31 cellular contexts compared by ENCODE assay signal in genomic region chr16:68900009-68900408, GRCh38.
"Had no signal": no experiment of that assay in that cellular context is flagged by ENCODE, and none has a peak within 500 bp of the region (broad histone marks: within the 10 kb centered on the region; RNA-seq: fewer than 3 reads in every experiment).

No MANE protein-coding gene starts in this region.

- H3K4me2 ChIP-seq: hepatocyte had no signal

- H3K79me2 ChIP-seq: hepatocyte had no signal

- H3K27ac Mint-ChIP-seq: activated CD4-positive, alpha-beta T cell treated with anti-CD3 and anti-CD28 coated beads for 36 hours; activated CD8-positive, alpha-beta memory T cell treated with anti-CD3 and anti-CD28 coated beads, Interleukin-2, amount 10 ng/mL, durations not matched to agents 7 days and 5 days; activated CD8-positive, alpha-beta T cell treated with anti-CD3 and anti-CD28 coated beads, Interleukin-2, amount 10 ng/mL, durations not matched to agents 7 days and 5 days; activated naive CD8-positive, alpha-beta T cell treated with anti-CD3 and anti-CD28 coated beads, Interleukin-2, amount 10 ng/mL, durations not matched to agents 7 days and 5 days; effector memory CD8-positive, alpha-beta T cell; natural killer cell treated with Interleukin-12 subunit alpha and Interleukin-12 subunit beta and Interleukin-15 and Interleukin-18, amount 100 ng/mL, for 72 hours; stimulated activated memory B cell treated with anti-CD40 and anti-IgM and Interleukin-4, amounts not matched to agents 10 μg/mL and 1 μg/mL and 100 μg/mL, for 72 hours had no signal

- H2AFZ ChIP-seq: hepatocyte had no signal

- H3K27me3 ChIP-seq: ascending aorta, cardiac muscle cell, gastrocnemius medialis, hepatocyte, upper lobe of left lung, vagina had no signal

- H3K9me3 Mint-ChIP-seq: activated naive CD8-positive, alpha-beta T cell treated with anti-CD3 and anti-CD28 coated beads, Interleukin-2, amount 10 ng/mL, durations not matched to agents 7 days and 5 days; brain; effector memory CD8-positive, alpha-beta T cell; natural killer cell treated with Interleukin-12 subunit alpha and Interleukin-12 subunit beta and Interleukin-15 and Interleukin-18, amount 100 ng/mL, for 72 hours; stimulated activated memory B cell treated with anti-CD40 and anti-IgM and Interleukin-4, amounts not matched to agents 10 μg/mL and 1 μg/mL and 100 μg/mL, for 72 hours; stimulated activated naive CD8-positive, alpha-beta T cell treated with anti-CD3 and anti-CD28 coated beads, Interleukin-15, amount 100 ng/mL, for 72 hours had no signal

- H3K36me3 Mint-ChIP-seq: brain; natural killer cell treated with Interleukin-12 subunit alpha and Interleukin-12 subunit beta and Interleukin-15 and Interleukin-18, amount 100 ng/mL, for 72 hours had no signal

- H3K4me3 ChIP-seq: ascending aorta, cardiac muscle cell, coronary artery, gastrocnemius medialis, hepatocyte, lower lobe of right lung, skin epidermis, upper lobe of left lung, vagina had no signal

- H3K4me1 ChIP-seq: ascending aorta, vagina had no signal

- ATAC-seq: activated CD4-positive, alpha-beta T cell treated with anti-CD3 and anti-CD28 coated beads for 36 hours; activated CD8-positive, alpha-beta memory T cell treated with anti-CD3 and anti-CD28 coated beads, Interleukin-2, amount 10 ng/mL, durations not matched to agents 7 days and 5 days; activated CD8-positive, alpha-beta T cell treated with anti-CD3 and anti-CD28 coated beads, Interleukin-2, amount 10 ng/mL, durations not matched to agents 7 days and 5 days; effector memory CD8-positive, alpha-beta T cell; gastrocnemius medialis; left colon; lower lobe of right lung; natural killer cell treated with Interleukin-12 subunit alpha and Interleukin-12 subunit beta and Interleukin-15 and Interleukin-18, amount 100 ng/mL, for 72 hours; right cardiac atrium; stimulated activated memory B cell treated with anti-CD40 and anti-IgM and Interleukin-4, amounts not matched to agents 10 μg/mL and 1 μg/mL and 100 μg/mL, for 72 hours; stimulated activated naive CD8-positive, alpha-beta T cell treated with anti-CD3 and anti-CD28 coated beads, Interleukin-15, amount 100 ng/mL, for 72 hours had no signal

- H3K27me3 Mint-ChIP-seq: activated CD4-positive, alpha-beta T cell treated with anti-CD3 and anti-CD28 coated beads for 36 hours; activated CD8-positive, alpha-beta memory T cell treated with anti-CD3 and anti-CD28 coated beads, Interleukin-2, amount 10 ng/mL, durations not matched to agents 7 days and 5 days; activated naive CD8-positive, alpha-beta T cell treated with anti-CD3 and anti-CD28 coated beads, Interleukin-2, amount 10 ng/mL, durations not matched to agents 7 days and 5 days; brain; effector memory CD8-positive, alpha-beta T cell; natural killer cell treated with Interleukin-12 subunit alpha and Interleukin-12 subunit beta and Interleukin-15 and Interleukin-18, amount 100 ng/mL, for 72 hours; stimulated activated memory B cell treated with anti-CD40 and anti-IgM and Interleukin-4, amounts not matched to agents 10 μg/mL and 1 μg/mL and 100 μg/mL, for 72 hours; stimulated activated naive CD8-positive, alpha-beta T cell treated with anti-CD3 and anti-CD28 coated beads, Interleukin-15, amount 100 ng/mL, for 72 hours had no signal

- H3K9me3 ChIP-seq: ascending aorta, gastrocnemius medialis, lower lobe of right lung, upper lobe of left lung, vagina had no signal

- DNase-seq: activated CD4-positive, alpha-beta T cell treated with anti-CD3 and anti-CD28 coated beads for 36 hours; activated CD4-positive, CD25-positive, alpha-beta regulatory T cell; activated CD8-positive, alpha-beta memory T cell treated with anti-CD3 and anti-CD28 coated beads, Interleukin-2, amount 10 ng/mL, durations not matched to agents 7 days and 5 days; activated CD8-positive, alpha-beta T cell treated with anti-CD3 and anti-CD28 coated beads, Interleukin-2, amount 10 ng/mL, durations not matched to agents 7 days and 5 days; activated effector memory CD4-positive, alpha-beta T cell treated with Interleukin-2 at 50 U/mL for 16 hours; activated naive CD4-positive, alpha-beta T cell treated with Interleukin-2 at 50 U/mL for 16 hours; activated naive CD8-positive, alpha-beta T cell treated with anti-CD3 and anti-CD28 coated beads, Interleukin-2, amount 10 ng/mL, durations not matched to agents 7 days and 5 days; effector memory CD8-positive, alpha-beta T cell; erythroblast; gastrocnemius medialis; islet precursor cell; left colon; lower lobe of right lung; mesendoderm; posterior cingulate gyrus; right cardiac atrium; stimulated activated CD4-positive, alpha-beta T cell treated with anti-CD3 and anti-CD28 coated beads, Interleukin-4, amount 100 ng/mL, for 24 hours; stimulated activated CD8-positive, alpha-beta memory T cell treated with anti-CD3 and anti-CD28 coated beads, Interleukin-4, amount 100 ng/mL, for 48 hours; stimulated activated naive CD8-positive, alpha-beta T cell treated with anti-CD3 and anti-CD28 coated beads, Interleukin-15, amount 100 ng/mL, for 72 hours; substantia nigra; T-helper 2 cell; upper lobe of left lung had no signal

- H3K36me3 ChIP-seq: cardiac muscle cell, vagina had no signal

- H3K27ac ChIP-seq: ascending aorta, cardiac muscle cell, coronary artery, gastrocnemius medialis, hepatocyte, lower lobe of right lung, skin epidermis, upper lobe of left lung, vagina had no signal

- H3K4me1 Mint-ChIP-seq: activated CD4-positive, alpha-beta T cell treated with anti-CD3 and anti-CD28 coated beads for 36 hours; activated CD8-positive, alpha-beta memory T cell treated with anti-CD3 and anti-CD28 coated beads, Interleukin-2, amount 10 ng/mL, durations not matched to agents 7 days and 5 days; activated naive CD8-positive, alpha-beta T cell treated with anti-CD3 and anti-CD28 coated beads, Interleukin-2, amount 10 ng/mL, durations not matched to agents 7 days and 5 days; stimulated activated memory B cell treated with anti-CD40 and anti-IgM and Interleukin-4, amounts not matched to agents 10 μg/mL and 1 μg/mL and 100 μg/mL, for 72 hours; stimulated activated naive CD8-positive, alpha-beta T cell treated with anti-CD3 and anti-CD28 coated beads, Interleukin-15, amount 100 ng/mL, for 72 hours had no signal

- H3K4me3 Mint-ChIP-seq: activated CD4-positive, alpha-beta T cell treated with anti-CD3 and anti-CD28 coated beads for 36 hours; activated CD8-positive, alpha-beta memory T cell treated with anti-CD3 and anti-CD28 coated beads, Interleukin-2, amount 10 ng/mL, durations not matched to agents 7 days and 5 days; activated CD8-positive, alpha-beta T cell treated with anti-CD3 and anti-CD28 coated beads, Interleukin-2, amount 10 ng/mL, durations not matched to agents 7 days and 5 days; activated naive CD8-positive, alpha-beta T cell treated with anti-CD3 and anti-CD28 coated beads, Interleukin-2, amount 10 ng/mL, durations not matched to agents 7 days and 5 days; brain; effector memory CD8-positive, alpha-beta T cell; natural killer cell treated with Interleukin-12 subunit alpha and Interleukin-12 subunit beta and Interleukin-15 and Interleukin-18, amount 100 ng/mL, for 72 hours; stimulated activated memory B cell treated with anti-CD40 and anti-IgM and Interleukin-4, amounts not matched to agents 10 μg/mL and 1 μg/mL and 100 μg/mL, for 72 hours; stimulated activated naive CD8-positive, alpha-beta T cell treated with anti-CD3 and anti-CD28 coated beads, Interleukin-15, amount 100 ng/mL, for 72 hours had no signal
